In genomic region chr17:21036361-21036881, GRCh38 we compare ENCODE assay signal across 10 cellular contexts. TPM values are rescaled to one million over a fixed set of nuclear protein-coding genes. Genes with fewer than 3 reads are reported as not detected.
DNase-seq lines count a peak whose midpoint lies in the region; ATAC-seq and TF ChIP-seq lines count a peak whose summit lies in the region.
"Had no signal": no experiment of that assay in that cellular context is flagged by ENCODE, and none has a peak within 500 bp of the region (broad histone marks: within the 10 kb centered on the region; RNA-seq: fewer than 3 reads in every experiment).

No MANE protein-coding gene starts in this region.

- H3K4me3 ChIP-seq in naive thymus-derived CD4-positive, alpha-beta T cell (ENCODE audit: low read length), result no peak overlapping the region
- H3K4me3 ChIP-seq: PC-9 had no signal

- H3K27me3 ChIP-seq in naive thymus-derived CD4-positive, alpha-beta T cell (ENCODE audit: control insufficient read depth in 2 of 2, insufficient read depth in 2 of 2, low read length in 2 of 2), result no peaks in the 10 kb centered on the region

- CTCF ChIA-PET in naive thymus-derived CD4-positive, alpha-beta T cell (lab: Charles Lee), result no interaction called here

- peak overlapping the region; percentile 49 for H3K27ac Mint-ChIP-seq in HFFc6
- H3K27ac Mint-ChIP-seq in activated T-helper 17 cell treated with anti-CD3 and anti-CD28 coated beads, Interleukin-2, amount 50 U/mL, for 72 hours, result peak overlapping the region; percentile 92
- H3K27ac Mint-ChIP-seq in naive thymus-derived CD4-positive, alpha-beta T cell, result peak overlapping the region; percentile 4 to 94 (median 65)

- H3K9me3 Mint-ChIP-seq in HFFc6, result no peaks in the 10 kb centered on the region
- H3K9me3 Mint-ChIP-seq in activated T-helper 17 cell treated with anti-CD3 and anti-CD28 coated beads, Interleukin-2, amount 50 U/mL, for 72 hours, result no peaks in the 10 kb centered on the region
- peaks cover 0 to 2% (median 0%) of the 10 kb centered on the region in 11 donors for H3K9me3 Mint-ChIP-seq in naive thymus-derived CD4-positive, alpha-beta T cell

- peaks cover 0 to 7% (median 7%) of the 10 kb centered on the region in 3 experiments for H3K36me3 ChIP-seq in naive thymus-derived CD4-positive, alpha-beta T cell (ENCODE audit: control insufficient read depth in 2 of 3, insufficient read depth in 3 of 3, low read length in 3 of 3)

- intact Hi-C loops in naive thymus-derived CD4-positive, alpha-beta T cell (cut with micrococcal nuclease), result no loop called here

- H3K27me3 Mint-ChIP-seq in HFFc6 (ENCODE audit: insufficient read depth), result peaks cover 1% of the 10 kb centered on the region
- no peaks in the 10 kb centered on the region for H3K27me3 Mint-ChIP-seq in activated T-helper 17 cell treated with anti-CD3 and anti-CD28 coated beads, Interleukin-2, amount 50 U/mL, for 72 hours
- no peaks in the 10 kb centered on the region for H3K27me3 Mint-ChIP-seq in naive thymus-derived CD4-positive, alpha-beta T cell

- H3K4me1 ChIP-seq in naive thymus-derived CD4-positive, alpha-beta T cell (ENCODE audit: control insufficient read depth in 2 of 2, insufficient read depth in 2 of 2, low read length in 2 of 2), result peaks cover 39 to 75% of the 10 kb centered on the region in 2 donors

- H3K36me3 Mint-ChIP-seq in HFFc6 (ENCODE audit: low read depth), result peaks cover 27% of the 10 kb centered on the region
- H3K36me3 Mint-ChIP-seq in activated T-helper 17 cell treated with anti-CD3 and anti-CD28 coated beads, Interleukin-2, amount 50 U/mL, for 72 hours (ENCODE audit: low read depth), result peaks cover 80% of the 10 kb centered on the region
- peaks cover 0 to 16% (median 0%) of the 10 kb centered on the region in 5 donors for H3K36me3 Mint-ChIP-seq in naive thymus-derived CD4-positive, alpha-beta T cell

- ATAC-seq in activated T-helper 17 cell treated with anti-CD3 and anti-CD28 coated beads, Interleukin-2, amount 50 U/mL, for 72 hours (replicated peaks), result no peak
- ATAC-seq in naive thymus-derived CD4-positive, alpha-beta T cell, result no peak

- H3K4me3 Mint-ChIP-seq in HFFc6, result peak overlapping the region; percentile 26
- peak overlapping the region; percentile 89 for H3K4me3 Mint-ChIP-seq in activated T-helper 17 cell treated with anti-CD3 and anti-CD28 coated beads, Interleukin-2, amount 50 U/mL, for 72 hours
- peak overlapping the region in 8 of 10 donors; percentile 14 to 84 (median 58) for H3K4me3 Mint-ChIP-seq in naive thymus-derived CD4-positive, alpha-beta T cell

- POLR2A ChIA-PET in naive thymus-derived CD4-positive, alpha-beta T cell (lab: Charles Lee), result interaction anchor here (1.6 kb wide), 1 partner anchor 10 kb away, joined by 5 read pairs; no protein-coding TSS in a partner anchor

- no peak for TF ChIP-seq CTCF in HFFc6 (IDR thresholded peaks at IDR 0.05)

- peak overlapping the region; percentile 37 for H3K27ac ChIP-seq in naive thymus-derived CD4-positive, alpha-beta T cell (ENCODE audit: low read depth, low read length)
- H3K27ac ChIP-seq: PC-9 had no signal

- no peaks in the 10 kb centered on the region for H3K9me3 ChIP-seq in naive thymus-derived CD4-positive, alpha-beta T cell (ENCODE audit: control insufficient read depth in 2 of 3, low read length in 3 of 3)

- H3K4me1 Mint-ChIP-seq in HFFc6 (ENCODE audit: low read depth), result peaks cover 70% of the 10 kb centered on the region
- peaks cover 54% of the 10 kb centered on the region for H3K4me1 Mint-ChIP-seq in activated T-helper 17 cell treated with anti-CD3 and anti-CD28 coated beads, Interleukin-2, amount 50 U/mL, for 72 hours
- peaks cover 52 to 94% (median 79%) of the 10 kb centered on the region in 7 donors for H3K4me1 Mint-ChIP-seq in naive thymus-derived CD4-positive, alpha-beta T cell

- DNase-seq in CD1c-positive myeloid dendritic cell (ENCODE audit: extremely low spot score) (peak; percentile 55), HFFc6 (no peak), NCI-H446 treated with DMSO at 0.1 percent for 48 hours (lab: John Stamatoyannopoulos, UW) (no peak), kidney tubule cell (ENCODE audit: low spot score) (no peak)
- DNase-seq in naive thymus-derived CD4-positive, alpha-beta T cell, result no peak
- no peak for DNase-seq in NK-92 treated with Interleukin-12 subunit alpha and Interleukin-12 subunit beta, amount 100 ng/mL, for 24 hours (lab: John Stamatoyannopoulos, UW)
- no peak for DNase-seq in activated CD4-positive, CD25-positive, alpha-beta regulatory T cell treated with anti-CD3 and anti-CD28 coated beads, Interleukin-2, amount 50 U/mL, for 72 hours
- DNase-seq: midbrain, PC-9 had no signal

RNA-seq across cellular contexts. Expression of gene USP22, which starts 6.4 kb away (rescaled TPM):
- total RNA-seq in HFFc6 (2021; fragmentation: NEBNext Ultra II Directional; extraction: Animal tissue kit (Norgen Biotek cat#: 25700)), result 100 to 1,000 TPM; 215 to 270 (median 241) TPM
- total RNA-seq in activated T-helper 17 cell treated with anti-CD3 and anti-CD28 coated beads, Interleukin-2, amount 50 U/mL, for 72 hours, result 100 to 1,000 TPM; 136 to 143 TPM
- total RNA-seq in naive thymus-derived CD4-positive, alpha-beta T cell, result 100 to 1,000 TPM; 134 to 172 (median 159) TPM
- polyA plus RNA-seq in naive thymus-derived CD4-positive, alpha-beta T cell, result 10 to 100 TPM; 35.0 to 50.7 TPM

Comparison
In these comparisons a context has a peak if more than half of its experiments do, and no peak if none do; other contexts are left out.
1. H3K4me3 Mint-ChIP-seq: peak in every context shown above with its lines; median percentile 89 in activated T-helper 17 cell treated with anti-CD3 and anti-CD28 coated beads, Interleukin-2, amount 50 U/mL, for 72 hours; 58 in naive thymus-derived CD4-positive, alpha-beta T cell; 26 in HFFc6.